Comparison of ENCODE assay signal across 2 cellular contexts in the genomic region with DNA sequence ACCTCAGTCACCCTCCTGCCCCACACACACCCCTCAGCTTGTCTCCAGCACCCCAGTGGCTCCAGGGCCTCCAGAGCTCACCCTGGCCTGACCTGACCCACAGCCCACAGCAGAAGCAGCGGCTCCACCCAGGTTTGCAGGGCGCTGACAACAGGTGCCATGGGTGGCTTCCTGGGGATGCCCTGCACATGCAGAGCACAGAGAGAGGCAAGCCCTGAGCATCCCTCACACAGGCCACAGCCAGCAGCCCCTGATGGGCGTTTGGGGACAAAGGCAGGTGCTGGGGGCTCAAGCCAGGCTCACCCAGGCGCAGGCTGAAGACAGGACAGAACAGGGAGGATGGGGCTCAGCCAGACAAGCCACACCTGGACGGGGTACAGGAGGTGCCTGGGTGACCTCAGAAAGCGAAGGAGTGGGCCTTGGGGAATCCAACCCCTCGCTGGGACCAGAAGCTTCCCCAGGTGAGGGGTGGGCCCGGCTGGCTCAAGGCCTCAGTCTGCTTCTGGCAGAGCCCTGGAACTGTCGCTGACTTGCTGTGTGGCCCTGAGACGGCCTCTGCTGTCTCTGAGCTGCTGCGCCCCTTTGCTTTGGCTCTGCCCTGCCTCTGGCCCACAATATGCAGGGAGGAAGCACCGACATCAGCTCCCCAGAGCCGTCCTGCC.
TF ChIP-seq lines count a peak whose summit lies in the region.

No MANE protein-coding gene starts in this region.

TF ChIP-seq in HEK293, 187 proteins besides CTCF, POLR2A, EP300 and RAD21:
- TF ChIP-seq SCRT2 (tag by site-specific recombination; IDR thresholded peaks at IDR 0.05) (peak; percentile 79), ZNF155 (tag by site-specific recombination; IDR thresholded peaks at IDR 0.05) (no peak)

TF ChIP-seq in HepG2, 621 proteins besides CTCF, POLR2A, EP300 and RAD21:
- TF ChIP-seq SIN3A (IDR thresholded peaks at IDR 0.05; ENCODE audit: borderline replicate concordance, low read depth, low read length) (no peak), ZNF768 (CRISPR knock-in tag; IDR thresholded peaks at IDR 0.05) (peak; percentile 82)
TF ChIP-seq in HepG2: peak in this region for 1.
